Comparison of ENCODE assay signal across 8 cellular contexts in the genomic region with DNA sequence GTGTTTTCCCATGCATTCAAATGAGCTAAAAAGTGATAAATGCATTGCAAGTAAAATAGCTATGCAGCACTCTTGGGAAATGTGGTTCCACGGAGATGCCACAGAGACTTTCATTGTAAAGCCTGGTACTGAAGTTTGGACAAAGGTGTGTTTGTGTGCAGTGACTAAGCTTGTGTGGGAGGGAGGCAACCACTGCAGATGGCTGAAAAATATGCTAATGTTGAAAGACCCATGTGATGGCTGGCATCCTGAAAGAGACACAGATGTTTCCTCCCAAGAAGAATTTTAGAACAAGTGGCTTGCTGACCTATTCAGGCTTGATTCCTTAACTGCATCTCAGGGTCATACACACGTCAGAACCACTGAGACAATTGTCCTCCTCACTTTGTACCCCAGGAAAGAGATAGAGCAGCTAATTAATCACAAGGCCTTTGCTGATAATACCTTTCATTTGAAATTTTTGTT.
DNase-seq lines count a peak whose midpoint lies in the region; ATAC-seq, FAIRE-seq and TF ChIP-seq lines count a peak whose summit lies in the region.

No MANE protein-coding gene starts in this region.

- DNase-seq in DMS 273 (lab: John Stamatoyannopoulos, UW; ENCODE audit: unreplicated experiment) (peak; percentile 62), KG1 (lab: John Stamatoyannopoulos, UW) (peak; percentile 75), adipocyte (ENCODE audit: low read depth) (peak; percentile 48), pulmonary artery endothelial cell (ENCODE audit: low read depth, low spot score) (peak; percentile 35), small intestine (no peak), NCI-H2081 (lab: John Stamatoyannopoulos, UW) (no peak), GM13976 (ENCODE audit: low spot score) (no peak)

- in situ Hi-C loops in GM13976 (cut with MboI; ENCODE audit: low sequenced_read_pairs, unreplicated experiment) = no loop called here

- no peak overlapping the region for H3K9ac ChIP-seq in adipocyte (ENCODE audit: low read length)

- 40 to 58% (median 43%) methylated on average over 2 of the region's 2 CpGs for WGBS in small intestine, 3 donors

- no peak overlapping the region for H3K27ac ChIP-seq in small intestine (ENCODE audit: low read depth in 1 of 2, low read length in 1 of 2)

- no peak for TF ChIP-seq CTCF in GM13976 (IDR thresholded peaks at IDR 0.05; ENCODE audit: borderline replicate concordance, control extremely low read depth, extremely low read depth, insufficient read depth, missing control alignments)

- no peak for FAIRE-seq in small intestine (lab: Jason Lieb, UNC)

- H3K9me3 ChIP-seq in adipocyte (ENCODE audit: control insufficient read depth, low read length) = no peaks in the 10 kb centered on the region
- no peaks in the 10 kb centered on the region for H3K9me3 ChIP-seq in small intestine (ENCODE audit: control insufficient read depth, low read depth)

- H3K4me3 ChIP-seq in adipocyte (ENCODE audit: low read length) (no peak overlapping the region), small intestine (ENCODE audit: low read depth in 1 of 2, low read length in 2 of 2) (no peak overlapping the region)

- H3K27me3 ChIP-seq in adipocyte (replicated peaks; ENCODE audit: control insufficient read depth, insufficient read depth, low read length) (peaks cover 6% of the 10 kb centered on the region), small intestine (ENCODE audit: control insufficient read depth in 2 of 2, insufficient read depth in 2 of 2, low read length in 2 of 2) (peaks cover 0 to 3% of the 10 kb centered on the region in 2 donors)

- H3K36me3 ChIP-seq in adipocyte (ENCODE audit: control insufficient read depth, insufficient read depth, low read length, severe bottlenecking) (no peaks in the 10 kb centered on the region), small intestine (ENCODE audit: control insufficient read depth in 2 of 2, insufficient read depth in 2 of 2, low read length in 2 of 2) (no peaks in the 10 kb centered on the region)

- ATAC-seq in GM21529 (IDR thresholded peaks at IDR 0.05; ENCODE audit: unreplicated experiment) = peak; percentile 80

- peaks cover 8% of the 10 kb centered on the region for H3K4me1 ChIP-seq in adipocyte (ENCODE audit: control insufficient read depth, insufficient read depth, low read length)
- no peaks in the 10 kb centered on the region for H3K4me1 ChIP-seq in small intestine (ENCODE audit: control insufficient read depth in 2 of 2, insufficient read depth in 1 of 2, low read depth in 1 of 2, low read length in 1 of 2)

Comparison
In these comparisons a context has a peak if more than half of its experiments do, and no peak if none do; other contexts are left out.
1. DNase-seq: peak in DMS 273 (single experiment), KG1 (single experiment), adipocyte (single experiment) and pulmonary artery endothelial cell (single experiment); none in small intestine (single experiment), NCI-H2081 (0 of 2) and GM13976 (single experiment).